8 cellular contexts compared by ENCODE assay signal in genomic region chr19:5340637-5341447, GRCh38. TPM values are rescaled to one million over a fixed set of nuclear protein-coding genes. Genes with fewer than 3 reads are reported as not detected.
DNase-seq lines count a peak whose midpoint lies in the region; ATAC-seq and TF ChIP-seq lines count a peak whose summit lies in the region.

Gene PTPRS (minus strand): TSS chr19:5340812. CDS start chr19:5286140, 54,672 bp downstream.

- H3K4me1 ChIP-seq in GM23248 (ENCODE audit: insufficient read depth) (0 out of 2 replicates have a peak, but pooled peaks cover 2% of the 10 kb centered on the region), lung (ENCODE audit: control insufficient read depth in 2 of 2, insufficient read depth in 2 of 2, low read length in 2 of 2) (peaks cover 4 to 5% of the 10 kb centered on the region in 2 donors)

- peaks cover 44% of the 10 kb centered on the region for H3K27me3 Mint-ChIP-seq in activated CD8-positive, alpha-beta T cell treated with anti-CD3 and anti-CD28 coated beads, Interleukin-2, amount 10 ng/mL, durations not matched to agents 7 days and 5 days (ENCODE audit: low read depth)

- POLR2A ChIA-PET in activated CD8-positive, alpha-beta T cell treated with anti-CD3 and anti-CD28 coated beads, Interleukin-2, amount 10 ng/mL, durations not matched to agents 7 days and 5 days (lab: Charles Lee) = no interaction called here

- DNase-seq in ACHN (peak; percentile 81), GM23248 (peak; percentile 95), NCI-H345 treated with DMSO at 0.1 percent for 48 hours (lab: John Stamatoyannopoulos, UW; ENCODE audit: unreplicated experiment) (peak; percentile 69), lung (ENCODE audit: low spot score) (peak; percentile 65)
- DNase-seq in activated CD8-positive, alpha-beta T cell treated with anti-CD3 and anti-CD28 coated beads, Interleukin-2, amount 10 ng/mL, durations not matched to agents 7 days and 5 days = peak; percentile 74
- DNase-seq in effector CD4-positive, alpha-beta T cell = peak; percentile 23
- DNase-seq in stimulated activated CD4-positive, alpha-beta T cell treated with anti-CD3 and anti-CD28 coated beads, Interleukin-4, amount 100 ng/mL, for 48 hours (ENCODE audit: low read depth in 2 of 2) = peak; percentile 50 to 58
- no peak for DNase-seq in NK-92 treated with Interleukin-12 subunit alpha and Interleukin-12 subunit beta, amount 100 ng/mL, for 24 hours (lab: John Stamatoyannopoulos, UW)

- H3K4me3 Mint-ChIP-seq in activated CD8-positive, alpha-beta T cell treated with anti-CD3 and anti-CD28 coated beads, Interleukin-2, amount 10 ng/mL, durations not matched to agents 7 days and 5 days = peak within 1 kb of the TSS; percentile 7

- H3K4me2 ChIP-seq in GM23248 (ENCODE audit: unreplicated experiment) = peak within 1 kb of the TSS; percentile 90

- H3K27ac ChIP-seq in GM23248 = no peak within 1 kb of the TSS
- H3K27ac ChIP-seq in lung (ENCODE audit: low read depth in 1 of 2, low read length in 1 of 2) = no peak within 1 kb of the TSS

- CTCF ChIA-PET in activated CD8-positive, alpha-beta T cell treated with anti-CD3 and anti-CD28 coated beads, Interleukin-2, amount 10 ng/mL, durations not matched to agents 7 days and 5 days (lab: Charles Lee) = no interaction called here

- H3K4me3 ChIP-seq in GM23248 = peak within 1 kb of the TSS; percentile 93
- H3K4me3 ChIP-seq in lung = peak within 1 kb of the TSS; percentile 28

- peaks cover 13% of the 10 kb centered on the region for H3K4me1 Mint-ChIP-seq in activated CD8-positive, alpha-beta T cell treated with anti-CD3 and anti-CD28 coated beads, Interleukin-2, amount 10 ng/mL, durations not matched to agents 7 days and 5 days (ENCODE audit: low read depth)

- peak within 1 kb of the TSS; percentile 94 for H2AFZ ChIP-seq in GM23248

- no peaks in the 10 kb centered on the region for H4K20me1 ChIP-seq in GM23248 (ENCODE audit: insufficient read depth)

- 6 to 7% methylated on average over 30 to 42 of the region's 81 CpGs for WGBS in GM23248 (ENCODE audit: low coverage in 1 of 2, low lambda C conversion rate in 2 of 2, missing lambda C conversion rate in 2 of 2), 2 experiments
- WGBS in lung, 2 donors = 8 to 10% methylated on average over 48 to 81 of the region's 81 CpGs

- no peaks in the 10 kb centered on the region for H3K9me3 ChIP-seq in GM23248 (ENCODE audit: low read depth)
- peaks cover 0 to 3% of the 10 kb centered on the region in 2 donors for H3K9me3 ChIP-seq in lung (ENCODE audit: control insufficient read depth in 2 of 2, insufficient read depth in 1 of 2, low read length in 1 of 2)

- TF ChIP-seq CTCF in lung (IDR thresholded peaks at IDR 0.05; ENCODE audit: control extremely low read depth, extremely low read depth) = no peak

- ATAC-seq in activated CD8-positive, alpha-beta T cell treated with anti-CD3 and anti-CD28 coated beads, Interleukin-2, amount 10 ng/mL, durations not matched to agents 7 days and 5 days = peak; percentile 75
- no peak for ATAC-seq in lung (ENCODE audit: insufficient read depth, low FRiP score)

- H3K27ac Mint-ChIP-seq in activated CD8-positive, alpha-beta T cell treated with anti-CD3 and anti-CD28 coated beads, Interleukin-2, amount 10 ng/mL, durations not matched to agents 7 days and 5 days = peak within 1 kb of the TSS; percentile 2

- no peaks in the 10 kb centered on the region for H3K9me3 Mint-ChIP-seq in activated CD8-positive, alpha-beta T cell treated with anti-CD3 and anti-CD28 coated beads, Interleukin-2, amount 10 ng/mL, durations not matched to agents 7 days and 5 days (ENCODE audit: insufficient read depth)

- peaks cover 2% of the 10 kb centered on the region for H3K36me3 Mint-ChIP-seq in activated CD8-positive, alpha-beta T cell treated with anti-CD3 and anti-CD28 coated beads, Interleukin-2, amount 10 ng/mL, durations not matched to agents 7 days and 5 days (ENCODE audit: low read depth)

- in situ Hi-C loops in ACHN (cut with HindIII; ENCODE audit: low pct_ligation_motif_present, low pct_unique_long_range_greater_than_20kb, low sequenced_read_pairs) (no loop called here), GM23248 (cut with MboI) (no loop called here)

- H3K9ac ChIP-seq in GM23248 = peak within 1 kb of the TSS; percentile 77

- H3K79me2 ChIP-seq in GM23248 (ENCODE audit: insufficient read depth) = no peaks in the 10 kb centered on the region

- H3F3A ChIP-seq in GM23248 (ENCODE audit: insufficient read depth) = no peaks in the 10 kb centered on the region

- H3K27me3 ChIP-seq in GM23248 (replicated peaks; ENCODE audit: insufficient read depth) = no peaks in the 10 kb centered on the region; the same call in 1 of the 2 replicates
- H3K27me3 ChIP-seq in lung (ENCODE audit: control insufficient read depth, insufficient read depth) = peaks cover 16% of the 10 kb centered on the region

- no peaks in the 10 kb centered on the region for H3K9me2 ChIP-seq in GM23248 (ENCODE audit: insufficient read depth)

- no peaks in the 10 kb centered on the region for H3K36me3 ChIP-seq in GM23248 (ENCODE audit: low read depth)
- no peaks in the 10 kb centered on the region for H3K36me3 ChIP-seq in lung (ENCODE audit: control insufficient read depth in 2 of 2, insufficient read depth in 2 of 2, low read length in 2 of 2)

RNA-seq across cellular contexts. Expression of gene PTPRS, which starts in this region (rescaled TPM):
- 196 and 215 TPM in 2 replicates for total RNA-seq in GM23248 (2014; rRNA removed; shearing (Covaris generic))
- 20.2 and 21.7 TPM in 2 replicates for polyA plus RNA-seq in GM23248 (2016; fragmentation: Nextera tagmentation; extraction: Ambion mirVana)
- total RNA-seq in activated CD8-positive, alpha-beta T cell treated with anti-CD3 and anti-CD28 coated beads, Interleukin-2, amount 10 ng/mL, durations not matched to agents 7 days and 5 days = under 1 TPM in 1 of 2 experiments, not detected in 1; 0.05 TPM
- total RNA-seq in lung = 10 to 100 TPM; 81.7 to 96.7 TPM
- polyA plus RNA-seq in lung = 10 to 100 TPM; 10.9 to 11.1 TPM

Comparison
In these comparisons a context has a peak if more than half of its experiments do, and no peak if none do; other contexts are left out.
1. RNA of gene PTPRS (total RNA-seq): 196 to 215 TPM in GM23248 and 81.7 to 96.7 TPM in lung; 0.05 TPM in activated CD8-positive, alpha-beta T cell treated with anti-CD3 and anti-CD28 coated beads, Interleukin-2, amount 10 ng/mL, durations not matched to agents 7 days and 5 days; every median in the first group is over 10 times any median in the second.
2. Peak in DNase-seq and ATAC-seq in activated CD8-positive, alpha-beta T cell treated with anti-CD3 and anti-CD28 coated beads, Interleukin-2, amount 10 ng/mL, durations not matched to agents 7 days and 5 days; RNA of the gene not detected or under 1 TPM.